ENCODE assay signal across 11 cellular contexts in genomic region chr18:21669736-21670135, GRCh38. TPM values are rescaled to one million over a fixed set of nuclear protein-coding genes. Genes with fewer than 3 reads are reported as not detected.
DNase-seq lines count a peak whose midpoint lies in the region; ATAC-seq and TF ChIP-seq lines count a peak whose summit lies in the region.
"Had no signal": no experiment of that assay in that cellular context is flagged by ENCODE, and none has a peak within 500 bp of the region (broad histone marks: within the 10 kb centered on the region; RNA-seq: fewer than 3 reads in every experiment).

No MANE protein-coding gene starts in this region.

- no peak overlapping the region; the same call in 1 of the 2 replicates for H3K9ac ChIP-seq in HCT116 (ENCODE audit: low read length)

- H3K9me3 ChIP-seq in HCT116 (ENCODE audit: control insufficient read depth in 1 of 2, insufficient read depth in 1 of 2, low read depth in 1 of 2, low read length in 2 of 2) (no peaks in the 10 kb centered on the region), adrenal gland (replicated peaks in 1 of 3) (no peaks in the 10 kb centered on the region)

- RAD21 ChIA-PET in HCT116 (lab: Charles Lee; ENCODE audit: low non-redundant PET in 1 of 2, low total read pairs in 2 of 2, uncharacterized antibody in 2 of 2, unreplicated experiment in 2 of 2), result no interaction called here

- TF ChIP-seq RAD21 in HCT116 (IDR thresholded peaks at IDR 0.05; ENCODE audit: low read depth), result no peak

- TF ChIP-seq CTCF in HCT116 (IDR thresholded peaks at IDR 0.05 in 2 of 3, conservative IDR thresholded peaks at IDR 0.05 in 1 of 3; ENCODE audit: borderline replicate concordance in 1 of 3, insufficient read depth in 1 of 3, low read depth in 2 of 3, low read length in 2 of 3), result no peak
- TF ChIP-seq CTCF in adrenal gland (IDR thresholded peaks at IDR 0.05), result no peak

- intact Hi-C loops in HCT116 (cut with micrococcal nuclease) (no loop called here), adrenal gland (cut with DNase I) (no loop called here)

- ATAC-seq in HCT116 (peak; percentile 33), left lobe of liver (no peak)
- ATAC-seq: activated CD8-positive, alpha-beta T cell treated with anti-CD3 and anti-CD28 coated beads for 36 hours had no signal

- no peak overlapping the region for H2AFZ ChIP-seq in HCT116 (ENCODE audit: low read depth, low read length, poor library complexity, severe bottlenecking)

- no peaks in the 10 kb centered on the region for H3K9me2 ChIP-seq in HCT116 (ENCODE audit: insufficient read depth)

- H3K36me3 ChIP-seq in HCT116 (ENCODE audit: control insufficient read depth in 1 of 2, insufficient read depth in 2 of 2, low read length in 2 of 2) (peaks cover 0 to 4% of the 10 kb centered on the region in 2 experiments; a peak in 1 of 4 replicates), adrenal gland (replicated peaks in 1 of 2) (no peaks in the 10 kb centered on the region)

- CTCF ChIA-PET in HCT116 (lab: Charles Lee), result no interaction called here

- peak overlapping the region; percentile 51 for H3K4me2 ChIP-seq in HCT116 (ENCODE audit: low read length)

- peaks cover 56 to 71% of the 10 kb centered on the region in 2 experiments for H3K4me1 ChIP-seq in HCT116 (ENCODE audit: control insufficient read depth in 1 of 2, insufficient read depth in 2 of 2, low read length in 2 of 2)
- no peaks in the 10 kb centered on the region for H3K4me1 ChIP-seq in adrenal gland (replicated peaks in 1 of 2)

- 81 to 89% (median 85%) methylated on average over 5 of the region's 5 CpGs for WGBS in adrenal gland, 4 donors

- no peaks in the 10 kb centered on the region for H3K79me2 ChIP-seq in HCT116 (ENCODE audit: insufficient read depth, low read length)

- H3K27ac ChIP-seq in HCT116 (ENCODE audit: low read depth, low read length) (no peak overlapping the region; the same call in 1 of the 2 replicates), adrenal gland (no peak overlapping the region)

- BruUV-seq in HCT116 (replicated peaks; lab: Mats Ljungman, UMichigan), result no TSS peak

- H3K27me3 ChIP-seq in HCT116 (ENCODE audit: insufficient read depth, low read length), result no peaks in the 10 kb centered on the region
- H3K27me3 ChIP-seq in adrenal gland, result no peaks in the 10 kb centered on the region

- no peak overlapping the region for H3K4me3 ChIP-seq in HCT116 (replicated peaks in 1 of 2; ENCODE audit: low read depth in 1 of 2, low read length in 2 of 2)
- no peak overlapping the region for H3K4me3 ChIP-seq in adrenal gland

- POLR2A ChIA-PET in HCT116 (lab: Charles Lee), result interaction anchor here (1.0 kb wide), 1 partner anchor 70 kb away, joined by 3 read pairs; no protein-coding TSS in a partner anchor

- TF ChIP-seq POLR2A in HCT116 (IDR thresholded peaks at IDR 0.05; ENCODE audit: borderline replicate concordance, extremely low read depth, insufficient read depth, insufficient read length) (no peak), adrenal gland (IDR thresholded peaks at IDR 0.05) (no peak)

- peak; percentile 13 for DNase-seq in HCT116 (ENCODE audit: low read depth, low spot score)
- peak; percentile 18 for DNase-seq in NCI-H510A (lab: John Stamatoyannopoulos, UW)
- DNase-seq in dermis blood vessel endothelial cell, result peak; percentile 38
- DNase-seq in renal cortical epithelial cell (ENCODE audit: low read depth), result peak; percentile 43
- no peak for DNase-seq in SKM-1 (lab: John Stamatoyannopoulos, UW; ENCODE audit: unreplicated experiment)
- DNase-seq in left lobe of liver (ENCODE audit: low spot score), result no peak
- no peak for DNase-seq in adrenal gland
- DNase-seq: activated CD8-positive, alpha-beta T cell treated with anti-CD3 and anti-CD28 coated beads for 36 hours; activated naive CD4-positive, alpha-beta T cell treated with anti-CD3 and anti-CD28 coated beads for 36 hours; caudate nucleus; CD8-positive, alpha-beta memory T cell had no signal

- H4K20me1 ChIP-seq in HCT116 (ENCODE audit: insufficient read depth), result no peaks in the 10 kb centered on the region

TF ChIP-seq in HCT116, 20 proteins besides CTCF, POLR2A, EP300 and RAD21 (continues in another document):
- TF ChIP-seq FOSL1 (IDR thresholded peaks at IDR 0.05; ENCODE audit: low read depth), result 0 out of 2 replicates have a peak, but pooled peaks have one; percentile 23
- no peak for TF ChIP-seq ZNF274 (IDR thresholded peaks at IDR 0.05; ENCODE audit: low read depth, low read length)
- TF ChIP-seq POLR2AphosphoS5 (IDR thresholded peaks at IDR 0.05; ENCODE audit: low read depth, low read length), result peak; percentile 37; the same call in 1 of the 2 replicates
- TF ChIP-seq EZH2 (IDR thresholded peaks at IDR 0.05), result no peak
- TF ChIP-seq CBX3 (IDR thresholded peaks at IDR 0.05; ENCODE audit: low read depth), result no peak
- TF ChIP-seq EGR1 (IDR thresholded peaks at IDR 0.05; ENCODE audit: low read depth), result no peak
- no peak for TF ChIP-seq CEBPB (IDR thresholded peaks at IDR 0.05; ENCODE audit: low read depth)
- TF ChIP-seq ELF1 (IDR thresholded peaks at IDR 0.05; ENCODE audit: borderline replicate concordance, low read depth), result peak; percentile 34
- TF ChIP-seq ATF3 (IDR thresholded peaks at IDR 0.05), result no peak
- no peak for TF ChIP-seq SRF (IDR thresholded peaks at IDR 0.05; ENCODE audit: low read depth)
- TF ChIP-seq JUND (IDR thresholded peaks at IDR 0.05), result no peak
- no peak for TF ChIP-seq MAX (IDR thresholded peaks at IDR 0.05)
- TF ChIP-seq ZFX (IDR thresholded peaks at IDR 0.05), result no peak
- peak; percentile 32; the same call in 1 of the 2 replicates for TF ChIP-seq SP1 (IDR thresholded peaks at IDR 0.05; ENCODE audit: low read depth)
- TF ChIP-seq ZBTB33 (IDR thresholded peaks at IDR 0.05; ENCODE audit: extremely low read depth, insufficient replicate concordance, low read length), result no peak
- no peak for TF ChIP-seq YY1 (IDR thresholded peaks at IDR 0.05; ENCODE audit: extremely low read depth, insufficient replicate concordance, low read depth, low read length)
- no peak for TF ChIP-seq EZH2phosphoT487 (IDR thresholded peaks at IDR 0.05; ENCODE audit: borderline replicate concordance)
- TF ChIP-seq REST (IDR thresholded peaks at IDR 0.05; ENCODE audit: low read depth), result no peak

RNA-seq across cellular contexts. Expression of gene ABHD3, which starts 34.8 kb away (rescaled TPM):
- 29.9 TPM for total RNA-seq in HCT116 (2021; ENCODE audit: unreplicated experiment)
- polyA plus RNA-seq in HCT116 (2012), result 20.5 and 26.1 TPM in 2 replicates
- 6.9 and 7.0 TPM in 2 replicates for total RNA-seq in dermis blood vessel endothelial cell
- 15.7 and 21.7 TPM in 2 replicates for total RNA-seq in renal cortical epithelial cell
- 21.3 TPM for total RNA-seq in left lobe of liver
- 10 to 100 TPM in 4 of 8 donors, 1 to 10 TPM in 4; 2.6 to 12.5 (median 9.7) TPM for total RNA-seq in adrenal gland
- polyA plus RNA-seq in adrenal gland, result 10 to 100 TPM in 2 of 3 donors, 1 to 10 TPM in 1; 8.5 to 13.4 (median 13.1) TPM

RNA-seq across cellular contexts. Expression of gene SNRPD1, which starts 57.6 kb away (rescaled TPM):
- total RNA-seq in HCT116 (2021; ENCODE audit: unreplicated experiment), result 134 TPM
- polyA plus RNA-seq in HCT116 (2012), result 105 and 117 TPM in 2 replicates
- total RNA-seq in dermis blood vessel endothelial cell, result 13.6 and 24.2 TPM in 2 replicates
- total RNA-seq in renal cortical epithelial cell, result 14.8 and 15.0 TPM in 2 replicates
- 7.0 TPM for total RNA-seq in left lobe of liver
- total RNA-seq in adrenal gland, result 10 to 100 TPM in 4 of 8 donors, 1 to 10 TPM in 4; 2.6 to 53.4 (median 15.3) TPM
- 100 to 1,000 TPM in 1 of 3 donors, 10 to 100 TPM in 2; 12.2 to 104 (median 13.3) TPM for polyA plus RNA-seq in adrenal gland

Comparison
In these comparisons a context has a peak if more than half of its experiments do, and no peak if none do; other contexts are left out.
1. DNase-seq: peak in HCT116 (single experiment), NCI-H510A (single experiment), dermis blood vessel endothelial cell (single experiment) and renal cortical epithelial cell (single experiment); none in SKM-1 (single experiment), left lobe of liver (single experiment) and adrenal gland (0 of 7).